21 cellular contexts compared by ENCODE assay signal in genomic region chr20:44547419-44547818, GRCh38.
"Had no signal": no experiment of that assay in that cellular context is flagged by ENCODE, and none has a peak within 500 bp of the region (broad histone marks: within the 10 kb centered on the region; RNA-seq: fewer than 3 reads in every experiment).

No MANE protein-coding gene starts in this region.

- H2AFZ ChIP-seq: hepatocyte, neural progenitor cell had no signal

- H3K36me3 ChIP-seq: left lung, neural progenitor cell had no signal

- H3K27me3 Mint-ChIP-seq: naive B cell; stimulated activated naive B cell treated with anti-CD40 and anti-IgM and Interleukin-4, amounts not matched to agents 10 μg/mL and 1 μg/mL and 100 μg/mL, for 72 hours had no signal

- H3K27ac ChIP-seq: epithelial cell of prostate, hepatocyte, neural progenitor cell had no signal

- H3K4me2 ChIP-seq: hepatocyte, neural progenitor cell had no signal

- H3K4me3 ChIP-seq: hepatocyte, left lung, neural progenitor cell had no signal

- H3K4me3 Mint-ChIP-seq: activated naive CD4-positive, alpha-beta T cell treated with anti-CD3 and anti-CD28 coated beads for 36 hours; activated naive CD8-positive, alpha-beta T cell treated with anti-CD3 and anti-CD28 coated beads, Interleukin-2, amount 10 ng/mL, durations not matched to agents 7 days and 5 days; activated T-cell treated with anti-CD3 and anti-CD28 coated beads, Interleukin-2, amount 50 U/mL, for 72 hours; memory B cell; naive B cell; neural progenitor cell; stimulated activated naive B cell treated with anti-CD40 and anti-IgM and Interleukin-4, amounts not matched to agents 10 μg/mL and 1 μg/mL and 100 μg/mL, for 72 hours had no signal

- H3K4me1 Mint-ChIP-seq: activated naive CD8-positive, alpha-beta T cell treated with anti-CD3 and anti-CD28 coated beads, Interleukin-2, amount 10 ng/mL, durations not matched to agents 7 days and 5 days; memory B cell; naive B cell; stimulated activated naive B cell treated with anti-CD40 and anti-IgM and Interleukin-4, amounts not matched to agents 10 μg/mL and 1 μg/mL and 100 μg/mL, for 72 hours had no signal

- DNase-seq: activated CD4-positive, alpha-beta T cell treated with anti-CD3 and anti-CD28 coated beads for 4 hours; activated CD4-positive, alpha-beta T cell treated with anti-CD3 and anti-CD28 coated beads, Interleukin-2, amount 50 U/mL, for 48 hours; activated CD4-positive, CD25-positive, alpha-beta regulatory T cell; activated effector memory CD4-positive, alpha-beta T cell treated with Interleukin-2 at 50 U/mL for 16 hours; activated naive CD4-positive, alpha-beta T cell treated with anti-CD3 and anti-CD28 coated beads for 36 hours; activated naive CD8-positive, alpha-beta T cell treated with anti-CD3 and anti-CD28 coated beads, Interleukin-2, amount 10 ng/mL, durations not matched to agents 7 days and 5 days; activated T-cell treated with anti-CD3 and anti-CD28 coated beads, Interleukin-2, amount 50 U/mL, for 72 hours; amniotic stem cell; cortex of kidney; kidney glomerular epithelial cell; left lung; naive B cell; retina; stimulated activated CD4-positive, alpha-beta T cell treated with anti-CD3 and anti-CD28 coated beads, Interleukin-2, amount 100 ng/mL, for 48 hours; stimulated activated CD8-positive, alpha-beta memory T cell treated with anti-CD3 and anti-CD28 coated beads, Interleukin-4, amount 100 ng/mL, for 48 hours; stimulated activated naive B cell treated with anti-CD40 and anti-IgM and Interleukin-4, amounts not matched to agents 10 μg/mL and 1 μg/mL and 100 μg/mL, for 72 hours; T-helper 9 cell had no signal

- H3K9ac ChIP-seq: neural progenitor cell had no signal

- H3K27ac Mint-ChIP-seq: activated naive CD4-positive, alpha-beta T cell treated with anti-CD3 and anti-CD28 coated beads for 36 hours; activated naive CD8-positive, alpha-beta T cell treated with anti-CD3 and anti-CD28 coated beads, Interleukin-2, amount 10 ng/mL, durations not matched to agents 7 days and 5 days; activated T-cell treated with anti-CD3 and anti-CD28 coated beads, Interleukin-2, amount 50 U/mL, for 72 hours; memory B cell; neural progenitor cell; stimulated activated naive B cell treated with anti-CD40 and anti-IgM and Interleukin-4, amounts not matched to agents 10 μg/mL and 1 μg/mL and 100 μg/mL, for 72 hours had no signal

- H3K4me1 ChIP-seq: neural progenitor cell had no signal

- H3K9me3 ChIP-seq: left lung had no signal

- H3K36me3 Mint-ChIP-seq: activated naive CD8-positive, alpha-beta T cell treated with anti-CD3 and anti-CD28 coated beads, Interleukin-2, amount 10 ng/mL, durations not matched to agents 7 days and 5 days; memory B cell; naive B cell; neural progenitor cell; stimulated activated naive B cell treated with anti-CD40 and anti-IgM and Interleukin-4, amounts not matched to agents 10 μg/mL and 1 μg/mL and 100 μg/mL, for 72 hours had no signal

- H3K9me3 Mint-ChIP-seq: activated naive CD4-positive, alpha-beta T cell treated with anti-CD3 and anti-CD28 coated beads for 36 hours; activated naive CD8-positive, alpha-beta T cell treated with anti-CD3 and anti-CD28 coated beads, Interleukin-2, amount 10 ng/mL, durations not matched to agents 7 days and 5 days; activated T-cell treated with anti-CD3 and anti-CD28 coated beads, Interleukin-2, amount 50 U/mL, for 72 hours; memory B cell; naive B cell; neural progenitor cell; stimulated activated naive B cell treated with anti-CD40 and anti-IgM and Interleukin-4, amounts not matched to agents 10 μg/mL and 1 μg/mL and 100 μg/mL, for 72 hours had no signal

- ATAC-seq: activated T-cell treated with anti-CD3 and anti-CD28 coated beads, Interleukin-2, amount 50 U/mL, for 72 hours; left lung; stimulated activated naive B cell treated with anti-CD40 and anti-IgM and Interleukin-4, amounts not matched to agents 10 μg/mL and 1 μg/mL and 100 μg/mL, for 72 hours had no signal

- H3K27me3 ChIP-seq: hepatocyte, left lung, neural progenitor cell had no signal
